In the genomic region with DNA sequence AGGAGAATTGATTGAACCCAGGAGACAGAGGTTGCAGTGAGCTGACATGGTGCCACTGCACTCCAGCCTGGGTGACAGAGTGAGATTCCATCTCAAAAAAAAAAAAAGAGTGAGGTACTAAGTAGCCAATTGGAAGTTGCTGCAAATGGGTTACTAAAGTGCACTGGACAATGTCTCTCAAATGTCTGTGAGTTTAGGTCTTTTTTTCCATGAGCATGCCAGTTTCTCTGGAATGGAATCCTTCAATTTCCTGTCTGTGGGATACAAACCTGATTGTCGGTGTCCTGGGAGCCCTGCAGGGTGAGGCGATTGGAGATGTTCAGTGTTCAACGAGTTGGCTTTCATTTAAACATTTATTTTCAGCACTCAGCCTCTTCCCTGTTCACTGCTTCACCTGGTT, we compare ENCODE assay signal across 25 cellular contexts.
"Had no signal": no experiment of that assay in that cellular context is flagged by ENCODE, and none has a peak within 500 bp of the region (broad histone marks: within the 10 kb centered on the region; RNA-seq: fewer than 3 reads in every experiment).

No MANE protein-coding gene starts in this region.

- H3K27ac Mint-ChIP-seq: dendritic cell treated with granulocyte-macrophage colony-stimulating factor and Interleukin-4, amounts not matched to agents 40 ng/mL and 50 ng/mL, for 4 days; natural killer cell treated with Interleukin-12 subunit alpha and Interleukin-12 subunit beta and Interleukin-15 and Interleukin-18, amount 100 ng/mL, for 72 hours; progenitor cell of endocrine pancreas; stimulated activated naive B cell treated with anti-CD40 and anti-IgM and Interleukin-4, amounts not matched to agents 10 μg/mL and 1 μg/mL and 100 μg/mL, for 72 hours; stimulated activated naive CD8-positive, alpha-beta T cell treated with anti-CD3 and anti-CD28 coated beads, Interleukin-15, Interleukin-2, amounts not matched to agents 100 ng/mL and 50 ng/mL, for 24 hours had no signal

- H3K27me3 ChIP-seq: colonic mucosa, gastrocnemius medialis, right lobe of liver, tibial nerve, upper lobe of right lung, uterus had no signal

- ATAC-seq: gastrocnemius medialis; left lobe of liver; natural killer cell treated with Interleukin-12 subunit alpha and Interleukin-12 subunit beta and Interleukin-15 and Interleukin-18, amount 100 ng/mL, for 72 hours; right lobe of liver; stimulated activated naive B cell treated with anti-CD40 and anti-IgM and Interleukin-4, amounts not matched to agents 10 μg/mL and 1 μg/mL and 100 μg/mL, for 72 hours; upper lobe of right lung had no signal

- H3K4me1 ChIP-seq: colonic mucosa, right lobe of liver, upper lobe of right lung had no signal

- H3K9ac ChIP-seq: parathyroid adenoma had no signal

- H3K4me3 ChIP-seq: colonic mucosa, gastrocnemius medialis, lung, right lobe of liver, thoracic aorta, tibial nerve, upper lobe of right lung, uterus had no signal

- H3K27me3 Mint-ChIP-seq: progenitor cell of endocrine pancreas; stimulated activated naive B cell treated with anti-CD40 and anti-IgM and Interleukin-4, amounts not matched to agents 10 μg/mL and 1 μg/mL and 100 μg/mL, for 72 hours; stimulated activated naive CD8-positive, alpha-beta T cell treated with anti-CD3 and anti-CD28 coated beads, Interleukin-15, Interleukin-2, amounts not matched to agents 100 ng/mL and 50 ng/mL, for 24 hours had no signal

- H3K79me2 ChIP-seq: parathyroid adenoma had no signal

- H3K36me3 Mint-ChIP-seq: naive B cell; natural killer cell treated with Interleukin-12 subunit alpha and Interleukin-12 subunit beta and Interleukin-15 and Interleukin-18, amount 100 ng/mL, for 72 hours; stimulated activated naive B cell treated with anti-CD40 and anti-IgM and Interleukin-4, amounts not matched to agents 10 μg/mL and 1 μg/mL and 100 μg/mL, for 72 hours had no signal

- H2AFZ ChIP-seq: parathyroid adenoma had no signal

- H3K9me3 Mint-ChIP-seq: dendritic cell treated with granulocyte-macrophage colony-stimulating factor and Interleukin-4, amounts not matched to agents 40 ng/mL and 50 ng/mL, for 4 days; natural killer cell treated with Interleukin-12 subunit alpha and Interleukin-12 subunit beta and Interleukin-15 and Interleukin-18, amount 100 ng/mL, for 72 hours; neural crest cell; stimulated activated naive B cell treated with anti-CD40 and anti-IgM and Interleukin-4, amounts not matched to agents 10 μg/mL and 1 μg/mL and 100 μg/mL, for 72 hours; stimulated activated naive CD8-positive, alpha-beta T cell treated with anti-CD3 and anti-CD28 coated beads, Interleukin-15, Interleukin-2, amounts not matched to agents 100 ng/mL and 50 ng/mL, for 24 hours had no signal

- H3K27ac ChIP-seq: colonic mucosa, gastrocnemius medialis, parathyroid adenoma, right lobe of liver, thoracic aorta, tibial nerve, upper lobe of right lung, uterus had no signal

- FAIRE-seq: endothelial cell of umbilical vein, kidney, small intestine had no signal

- H3K9me3 ChIP-seq: colonic mucosa, gastrocnemius medialis, right lobe of liver, thoracic aorta, tibial nerve, upper lobe of right lung, uterus had no signal

- H3K4me3 Mint-ChIP-seq: dendritic cell treated with granulocyte-macrophage colony-stimulating factor and Interleukin-4, amounts not matched to agents 40 ng/mL and 50 ng/mL, for 4 days; naive B cell; natural killer cell treated with Interleukin-12 subunit alpha and Interleukin-12 subunit beta and Interleukin-15 and Interleukin-18, amount 100 ng/mL, for 72 hours; neural crest cell; stimulated activated naive B cell treated with anti-CD40 and anti-IgM and Interleukin-4, amounts not matched to agents 10 μg/mL and 1 μg/mL and 100 μg/mL, for 72 hours; stimulated activated naive CD8-positive, alpha-beta T cell treated with anti-CD3 and anti-CD28 coated beads, Interleukin-15, Interleukin-2, amounts not matched to agents 100 ng/mL and 50 ng/mL, for 24 hours had no signal

- DNase-seq: colonic mucosa; effector memory CD4-positive, alpha-beta T cell; erythroblast; gastrocnemius medialis; head of caudate nucleus; kidney; naive B cell; right lobe of liver; small intestine; stimulated activated CD4-positive, alpha-beta T cell treated with anti-CD3 and anti-CD28 coated beads, Interleukin-15, amount 100 ng/mL, for 24 hours; stimulated activated CD4-positive, alpha-beta T cell treated with anti-CD3 and anti-CD28 coated beads, Interleukin-2, amount 100 ng/mL, for 48 hours; stimulated activated naive B cell treated with anti-CD40 and anti-IgM and Interleukin-4, amounts not matched to agents 10 μg/mL and 1 μg/mL and 100 μg/mL, for 72 hours; upper lobe of right lung; uterus had no signal

- H3K36me3 ChIP-seq: colonic mucosa, gastrocnemius medialis, right lobe of liver, thoracic aorta, tibial nerve, upper lobe of right lung, uterus had no signal
